In the genomic region with DNA sequence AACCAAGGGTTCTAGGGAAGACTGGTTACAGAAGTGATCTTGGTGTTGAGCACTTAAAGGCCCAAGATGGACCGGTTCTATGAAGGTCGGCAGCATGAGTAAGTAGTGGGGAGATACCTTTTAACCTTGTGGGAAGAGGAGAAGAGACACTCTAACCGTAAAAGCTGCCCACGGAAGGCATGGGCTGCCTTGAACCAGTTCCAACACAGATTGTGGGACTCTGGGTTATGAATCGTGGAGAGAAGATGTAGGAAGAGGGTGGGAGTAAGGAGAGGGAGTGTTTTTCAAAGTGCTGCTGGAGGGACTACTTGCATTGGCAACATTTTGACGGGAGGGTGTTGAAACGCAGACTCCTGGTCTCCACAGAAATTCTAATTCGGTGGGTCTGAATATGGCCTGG, we compare ENCODE assay signal across 14 cellular contexts.
"Had no signal": no experiment of that assay in that cellular context is flagged by ENCODE, and none has a peak within 500 bp of the region (broad histone marks: within the 10 kb centered on the region; RNA-seq: fewer than 3 reads in every experiment).

No MANE protein-coding gene starts in this region.

- H3K36me3 ChIP-seq: neural progenitor cell, upper lobe of right lung had no signal

- H2AFZ ChIP-seq: hepatocyte, neural progenitor cell, parathyroid adenoma had no signal

- H3K27ac ChIP-seq: hepatocyte, neural progenitor cell, parathyroid adenoma, upper lobe of right lung had no signal

- H3K4me2 ChIP-seq: hepatocyte, neural progenitor cell had no signal

- H3K79me2 ChIP-seq: hepatocyte, parathyroid adenoma had no signal

- H3K9ac ChIP-seq: neural progenitor cell, parathyroid adenoma had no signal

- H3K4me1 ChIP-seq: upper lobe of right lung had no signal

- H3K36me3 Mint-ChIP-seq: brain; naive thymus-derived CD4-positive, alpha-beta T cell; neural progenitor cell; stimulated activated memory B cell treated with anti-CD40 and anti-IgM and Interleukin-4, amounts not matched to agents 10 μg/mL and 1 μg/mL and 100 μg/mL, for 72 hours had no signal

- H3K27ac Mint-ChIP-seq: activated T-cell treated with anti-CD3 and anti-CD28 coated beads, Interleukin-2, amount 50 U/mL, for 72 hours; effector memory CD8-positive, alpha-beta T cell; naive thymus-derived CD4-positive, alpha-beta T cell; neural progenitor cell; stimulated activated memory B cell treated with anti-CD40 and anti-IgM and Interleukin-4, amounts not matched to agents 10 μg/mL and 1 μg/mL and 100 μg/mL, for 72 hours had no signal

- DNase-seq: activated CD4-positive, alpha-beta T cell treated with anti-CD3 and anti-CD28 coated beads for 4 hours; activated gamma-delta T cell; activated T-cell treated with anti-CD3 and anti-CD28 coated beads, Interleukin-2, amount 50 U/mL, for 72 hours; effector memory CD8-positive, alpha-beta T cell; mesenchymal stem cell; naive thymus-derived CD4-positive, alpha-beta T cell; stimulated activated CD4-positive, alpha-beta T cell treated with anti-CD3 and anti-CD28 coated beads, Interleukin-4, amount 100 ng/mL, for 24 hours; upper lobe of right lung had no signal

- H3K27me3 Mint-ChIP-seq: brain; stimulated activated memory B cell treated with anti-CD40 and anti-IgM and Interleukin-4, amounts not matched to agents 10 μg/mL and 1 μg/mL and 100 μg/mL, for 72 hours had no signal

- ATAC-seq: effector memory CD8-positive, alpha-beta T cell; naive thymus-derived CD4-positive, alpha-beta T cell; sciatic nerve; stimulated activated memory B cell treated with anti-CD40 and anti-IgM and Interleukin-4, amounts not matched to agents 10 μg/mL and 1 μg/mL and 100 μg/mL, for 72 hours; upper lobe of right lung had no signal

- H3K27me3 ChIP-seq: neural progenitor cell, upper lobe of right lung had no signal

- H3K9me3 Mint-ChIP-seq: activated T-cell treated with anti-CD3 and anti-CD28 coated beads, Interleukin-2, amount 50 U/mL, for 72 hours; effector memory CD8-positive, alpha-beta T cell; neural progenitor cell; stimulated activated memory B cell treated with anti-CD40 and anti-IgM and Interleukin-4, amounts not matched to agents 10 μg/mL and 1 μg/mL and 100 μg/mL, for 72 hours had no signal

- H3K4me3 ChIP-seq: hepatocyte, neural progenitor cell, upper lobe of right lung had no signal

- H3K4me3 Mint-ChIP-seq: brain; effector memory CD8-positive, alpha-beta T cell; neural progenitor cell; stimulated activated memory B cell treated with anti-CD40 and anti-IgM and Interleukin-4, amounts not matched to agents 10 μg/mL and 1 μg/mL and 100 μg/mL, for 72 hours had no signal

- H3K9me3 ChIP-seq: upper lobe of right lung had no signal
